ENCODE assay signal across 10 cellular contexts in the genomic region with DNA sequence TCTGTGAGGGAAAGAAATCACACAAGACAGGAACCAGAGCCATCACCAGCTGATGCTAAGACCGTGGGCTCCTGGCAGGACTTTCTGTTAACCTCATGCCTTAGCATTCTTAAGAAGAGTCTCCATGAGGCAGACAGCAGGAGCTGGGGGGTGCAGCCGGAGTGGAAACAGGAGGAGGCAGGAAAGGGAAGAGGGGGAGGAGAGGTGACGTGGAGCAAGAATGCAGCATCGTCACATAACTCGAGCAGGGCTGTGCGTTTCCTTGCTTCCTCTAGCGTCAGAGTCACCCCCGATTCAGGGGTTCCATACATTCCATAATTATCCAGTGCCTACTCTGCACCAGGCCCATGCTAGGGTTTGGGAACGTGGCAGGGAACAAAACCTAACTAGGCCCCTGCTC. TPM values are rescaled to one million over a fixed set of nuclear protein-coding genes. Genes with fewer than 3 reads are reported as not detected.
DNase-seq lines count a peak whose midpoint lies in the region; ATAC-seq and TF ChIP-seq lines count a peak whose summit lies in the region.
"Had no signal": no experiment of that assay in that cellular context is flagged by ENCODE, and none has a peak within 500 bp of the region (broad histone marks: within the 10 kb centered on the region; RNA-seq: fewer than 3 reads in every experiment).

No MANE protein-coding gene starts in this region.

- no peak overlapping the region for H3K4me2 ChIP-seq in OCI-LY7 (ENCODE audit: low read length)

- ATAC-seq in HG03135 (IDR thresholded peaks at IDR 0.05; ENCODE audit: unreplicated experiment) (no peak), HG03025 (IDR thresholded peaks at IDR 0.05; ENCODE audit: low FRiP score, unreplicated experiment) (no peak)
- ATAC-seq: activated CD4-positive, CD25-positive, alpha-beta regulatory T cell treated with anti-CD3 and anti-CD28 coated beads, Interleukin-2, amount 50 U/mL, for 24 hours had no signal

- POLR2A ChIA-PET in OCI-LY7 (lab: Charles Lee) = no interaction called here

- WGBS in esophagus, 2 donors = 73 to 85% methylated on average over 9 of the region's 9 CpGs
- WGBS in stomach, 5 donors = 64 to 80% (median 77%) methylated on average over 8 to 9 of the region's 9 CpGs

- H3K79me2 ChIP-seq in OCI-LY7 (ENCODE audit: insufficient read depth, low read depth, low read length) = no peaks in the 10 kb centered on the region

- peaks cover 10% of the 10 kb centered on the region for H4K20me1 ChIP-seq in OCI-LY7 (ENCODE audit: insufficient read depth, low read length)

- no TSS peak for BruUV-seq in OCI-LY7 (replicated peaks; lab: Mats Ljungman, UMichigan)

- H2AFZ ChIP-seq in OCI-LY7 (ENCODE audit: low read length) = no peak overlapping the region

- TF ChIP-seq EP300 in stomach (IDR thresholded peaks at IDR 0.05) = peak; percentile 73

- peaks cover 3 to 4% of the 10 kb centered on the region in 2 donors for H3K4me1 ChIP-seq in esophagus (ENCODE audit: control insufficient read depth in 2 of 2, insufficient read depth in 2 of 2, low read length in 1 of 2)
- peaks cover 42 to 69% (median 55%) of the 10 kb centered on the region in 4 donors for H3K4me1 ChIP-seq in stomach
- no peaks in the 10 kb centered on the region for H3K4me1 ChIP-seq in OCI-LY7 (ENCODE audit: insufficient read depth, low read length, poor library complexity, severe bottlenecking)

- TF ChIP-seq CTCF in stomach (IDR thresholded peaks at IDR 0.05) (no peak), OCI-LY7 (conservative IDR thresholded peaks at IDR 0.05; ENCODE audit: low read length) (no peak)

- H3K27ac ChIP-seq in esophagus (ENCODE audit: low read depth in 2 of 2, low read length in 1 of 2) = peak overlapping the region; percentile 11 to 68
- H3K27ac ChIP-seq in stomach = peak overlapping the region in 4 of 5 donors; percentile 85 to 98 (median 86)
- H3K27ac ChIP-seq in OCI-LY7 (ENCODE audit: low read depth, low read length, poor library complexity, severe bottlenecking) = no peak overlapping the region

- TF ChIP-seq POLR2A in stomach (IDR thresholded peaks at IDR 0.05) = no peak

- H3K9me3 ChIP-seq in esophagus (ENCODE audit: control insufficient read depth in 2 of 2, insufficient read depth in 1 of 2, low read depth in 1 of 2, low read length in 1 of 2) (no peaks in the 10 kb centered on the region), stomach (no peaks in the 10 kb centered on the region), OCI-LY7 (ENCODE audit: low read length) (no peaks in the 10 kb centered on the region)

- H3K4me3 ChIP-seq in esophagus (ENCODE audit: low read depth in 1 of 2, low read length in 2 of 2) = no peak overlapping the region
- peak overlapping the region in 1 of 4 donors; percentile 5 for H3K4me3 ChIP-seq in stomach
- no peak overlapping the region for H3K4me3 ChIP-seq in OCI-LY7 (ENCODE audit: low read depth, low read length, poor library complexity, severe bottlenecking)

- no peaks in the 10 kb centered on the region for H3K9me2 ChIP-seq in OCI-LY7 (ENCODE audit: insufficient read depth, low read length)

- CTCF ChIA-PET in OCI-LY7 (lab: Charles Lee; ENCODE audit: unreplicated experiment) = no interaction called here

- H3K27me3 ChIP-seq in esophagus (ENCODE audit: control insufficient read depth in 1 of 2, insufficient read depth in 2 of 2, low read length in 2 of 2) (no peaks in the 10 kb centered on the region), stomach (no peaks in the 10 kb centered on the region)

- peak; percentile 85 for DNase-seq in NCI-H226
- DNase-seq in mucosa of gallbladder (ENCODE audit: low spot score) = peak; percentile 60
- DNase-seq in stomach = no peak
- no peak for DNase-seq in OCI-LY7 (ENCODE audit: low spot score)
- DNase-seq in activated T-cell treated with anti-CD3 and anti-CD28 coated beads, Interleukin-2, amount 50 U/mL, for 48 hours = no peak
- DNase-seq: central memory CD4-positive, alpha-beta T cell had no signal

- intact Hi-C loops in stomach (cut with DNase I; ENCODE audit: low total_unique reads) = no loop called here
- intact Hi-C loops in OCI-LY7 (cut with micrococcal nuclease; ENCODE audit: unreplicated experiment) = no loop called here

- H3K36me3 ChIP-seq in esophagus (ENCODE audit: control insufficient read depth in 2 of 2, insufficient read depth in 2 of 2, low read length in 1 of 2) (peaks cover 3 to 24% of the 10 kb centered on the region in 2 donors), stomach (peaks cover 10 to 35% (median 28%) of the 10 kb centered on the region in 4 donors), OCI-LY7 (ENCODE audit: insufficient read depth, low read length) (peaks cover 46% of the 10 kb centered on the region)

RNA-seq across cellular contexts. Expression of a gene that starts 53.7 kb away (rescaled TPM):
- 10 to 100 TPM; 45.2 to 47.1 TPM for polyA plus RNA-seq in esophagus
- total RNA-seq in mucosa of gallbladder = 118 TPM
- total RNA-seq in stomach = 100 to 1,000 TPM in 4 of 5 donors, 10 to 100 TPM in 1; 98.8 to 293 (median 137) TPM
- 10 to 100 TPM; 54.5 to 95.3 (median 83.7) TPM for polyA plus RNA-seq in stomach
- total RNA-seq in OCI-LY7 (2014; rRNA removed; shearing (Covaris generic)) = 101 and 125 TPM in 2 replicates
- total RNA-seq in OCI-LY7 (2022) = 178 and 201 TPM in 2 replicates

Comparison
In these comparisons a context has a peak if more than half of its experiments do, and no peak if none do; other contexts are left out.
1. DNase-seq: peak in NCI-H226 (single experiment) and mucosa of gallbladder (single experiment); none in stomach (single experiment), OCI-LY7 (single experiment) and activated T-cell treated with anti-CD3 and anti-CD28 coated beads, Interleukin-2, amount 50 U/mL, for 48 hours (0 of 2).